8 cellular contexts compared by ENCODE assay signal in genomic region chr12:113208041-113208934, GRCh38. TPM values are rescaled to one million over a fixed set of nuclear protein-coding genes. Genes with fewer than 3 reads are reported as not detected.
DNase-seq lines count a peak whose midpoint lies in the region; ATAC-seq and TF ChIP-seq lines count a peak whose summit lies in the region.

No MANE protein-coding gene starts in this region.

- peak overlapping the region; percentile 71 for H3K4me3 Mint-ChIP-seq in stimulated activated memory B cell treated with anti-CD40 and anti-IgM and Interleukin-4, amounts not matched to agents 10 μg/mL and 1 μg/mL and 100 μg/mL, for 72 hours

- H3K4me2 ChIP-seq in KMS-11: peak overlapping the region; percentile 95

- DNase-seq in GM10266 (ENCODE audit: extremely low spot score) (peak; percentile 79), heart right ventricle (peak; percentile 46 to 63), NCI-H2227 treated with DMSO at 0.1 percent for 48 hours (lab: John Stamatoyannopoulos, UW) (no peak), SK-N-DZ (ENCODE audit: low spot score) (no peak)
- DNase-seq in activated CD8-positive, alpha-beta memory T cell treated with anti-CD3 and anti-CD28 coated beads for 4 hours (ENCODE audit: low read depth in 2 of 2): peak; percentile 20 to 25

- H3K4me1 ChIP-seq in KMS-11 (ENCODE audit: low read depth, poor library complexity, severe bottlenecking): peaks cover 60% of the 10 kb centered on the region
- H3K4me1 ChIP-seq in heart right ventricle: peaks cover 0 to 76% (median 19%) of the 10 kb centered on the region in 9 donors

- no peaks in the 10 kb centered on the region for H3K36me3 Mint-ChIP-seq in stimulated activated memory B cell treated with anti-CD40 and anti-IgM and Interleukin-4, amounts not matched to agents 10 μg/mL and 1 μg/mL and 100 μg/mL, for 72 hours

- 46 to 57% methylated on average over 10 of the region's 10 CpGs for WGBS in heart right ventricle, 2 donors

- H3K4me3 ChIP-seq in KMS-11 (IDR thresholded peaks at IDR 0.05; ENCODE audit: insufficient read depth, low read depth, low read length): no peak overlapping the region
- H3K4me3 ChIP-seq in heart right ventricle: no peak overlapping the region

- H4K20me1 ChIP-seq in KMS-11 (ENCODE audit: insufficient read depth): no peaks in the 10 kb centered on the region

- no peaks in the 10 kb centered on the region for H3K9me3 ChIP-seq in heart right ventricle

- H3K36me3 ChIP-seq in KMS-11 (ENCODE audit: insufficient read depth): no peaks in the 10 kb centered on the region
- H3K36me3 ChIP-seq in heart right ventricle: no peaks in the 10 kb centered on the region

- peak overlapping the region; percentile 9; the same call in 1 of the 2 replicates for H2AFZ ChIP-seq in KMS-11 (ENCODE audit: low read depth)

- intact Hi-C loops in heart right ventricle (cut with DNase I): no loop called here

- no peaks in the 10 kb centered on the region for H3K27me3 Mint-ChIP-seq in stimulated activated memory B cell treated with anti-CD40 and anti-IgM and Interleukin-4, amounts not matched to agents 10 μg/mL and 1 μg/mL and 100 μg/mL, for 72 hours

- no peak overlapping the region; the same call in 1 of the 2 replicates for H3K9ac ChIP-seq in KMS-11

- peaks cover 57% of the 10 kb centered on the region for H3K4me1 Mint-ChIP-seq in stimulated activated memory B cell treated with anti-CD40 and anti-IgM and Interleukin-4, amounts not matched to agents 10 μg/mL and 1 μg/mL and 100 μg/mL, for 72 hours

- ATAC-seq in GM21619 (IDR thresholded peaks at IDR 0.05; ENCODE audit: unreplicated experiment) (peak; percentile 79), heart right ventricle (peak; percentile 73 to 89 (median 82))
- ATAC-seq in stimulated activated memory B cell treated with anti-CD40 and anti-IgM and Interleukin-4, amounts not matched to agents 10 μg/mL and 1 μg/mL and 100 μg/mL, for 72 hours: peak; percentile 93

- H3K27ac ChIP-seq in KMS-11: peak overlapping the region; percentile 61
- H3K27ac ChIP-seq in heart right ventricle: peak overlapping the region in 9 of 10 donors; percentile 25 to 91 (median 62)

- H3K9me3 Mint-ChIP-seq in stimulated activated memory B cell treated with anti-CD40 and anti-IgM and Interleukin-4, amounts not matched to agents 10 μg/mL and 1 μg/mL and 100 μg/mL, for 72 hours: no peaks in the 10 kb centered on the region

- peak overlapping the region; percentile 91 for H3K27ac Mint-ChIP-seq in stimulated activated memory B cell treated with anti-CD40 and anti-IgM and Interleukin-4, amounts not matched to agents 10 μg/mL and 1 μg/mL and 100 μg/mL, for 72 hours

- no peaks in the 10 kb centered on the region for H3K79me2 ChIP-seq in KMS-11 (ENCODE audit: insufficient read depth, low read depth)

- H3K27me3 ChIP-seq in KMS-11 (ENCODE audit: insufficient read depth, low read depth) (no peaks in the 10 kb centered on the region), heart right ventricle (no peaks in the 10 kb centered on the region)

- TF ChIP-seq CTCF in GM10266 (IDR thresholded peaks at IDR 0.05; ENCODE audit: control insufficient read depth, insufficient read depth, low read depth, missing control alignments): no peak
- TF ChIP-seq CTCF in KMS-11 (conservative IDR thresholded peaks at IDR 0.05; ENCODE audit: low read depth, low read length): no peak
- TF ChIP-seq CTCF in heart right ventricle (IDR thresholded peaks at IDR 0.05): no peak

RNA-seq across cellular contexts. Expression of gene TPCN1, which starts 13.0 kb away (rescaled TPM):
- 100 to 1,000 TPM in 8 of 10 donors, 10 to 100 TPM in 2; 81.9 to 163 (median 127) TPM for total RNA-seq in heart right ventricle
- 100 to 1,000 TPM in 1 of 2 donors, 10 to 100 TPM in 1; 16.4 to 147 TPM for polyA plus RNA-seq in heart right ventricle
- 8.7 and 11.1 TPM in 2 replicates for polyA plus RNA-seq in SK-N-DZ (2014; cell fraction: cytosol; rRNA removed)
- polyA plus RNA-seq in SK-N-DZ (2014; cell fraction: nucleus; rRNA removed): 63.1 and 85.4 TPM in 2 replicates

RNA-seq across cellular contexts. Expression of gene RITA1, which starts 22.8 kb away (rescaled TPM):
- total RNA-seq in heart right ventricle: 10 to 100 TPM; 11.9 to 20.8 (median 14.4) TPM
- polyA plus RNA-seq in heart right ventricle: 1 to 10 TPM; 8.0 to 9.9 TPM
- polyA plus RNA-seq in SK-N-DZ (2014; cell fraction: cytosol; rRNA removed): 31.5 and 32.0 TPM in 2 replicates
- 16.6 and 17.2 TPM in 2 replicates for polyA plus RNA-seq in SK-N-DZ (2014; cell fraction: nucleus; rRNA removed)

RNA-seq across cellular contexts. Expression of gene DDX54, which starts 23.0 kb away (rescaled TPM):
- total RNA-seq in heart right ventricle: 10 to 100 TPM; 33.3 to 46.5 (median 37.5) TPM
- polyA plus RNA-seq in heart right ventricle: 10 to 100 TPM; 16.5 to 52.7 TPM
- 34.7 and 39.3 TPM in 2 replicates for polyA plus RNA-seq in SK-N-DZ (2014; cell fraction: cytosol; rRNA removed)
- polyA plus RNA-seq in SK-N-DZ (2014; cell fraction: nucleus; rRNA removed): 32.1 and 56.8 TPM in 2 replicates

RNA-seq across cellular contexts. Expression of gene CFAP73, which starts 58.8 kb away (rescaled TPM):
- not detected for total RNA-seq in heart right ventricle
- under 1 TPM in 1 of 2 donors, not detected in 1; 0.10 TPM for polyA plus RNA-seq in heart right ventricle
- not detected in 2 replicates for polyA plus RNA-seq in SK-N-DZ (2014; cell fraction: cytosol; rRNA removed)
- not detected in 2 replicates for polyA plus RNA-seq in SK-N-DZ (2014; cell fraction: nucleus; rRNA removed)

Comparison
In these comparisons a context has a peak if more than half of its experiments do, and no peak if none do; other contexts are left out.
1. DNase-seq: peak in GM10266 (single experiment), activated CD8-positive, alpha-beta memory T cell treated with anti-CD3 and anti-CD28 coated beads for 4 hours (2 of 2) and heart right ventricle (2 of 2); none in NCI-H2227 treated with DMSO at 0.1 percent for 48 hours (single experiment) and SK-N-DZ (single experiment).
2. Peak in every context shown above with its lines, with median percentiles within 50 percentile points of each other: ATAC-seq.